In the genomic region with DNA sequence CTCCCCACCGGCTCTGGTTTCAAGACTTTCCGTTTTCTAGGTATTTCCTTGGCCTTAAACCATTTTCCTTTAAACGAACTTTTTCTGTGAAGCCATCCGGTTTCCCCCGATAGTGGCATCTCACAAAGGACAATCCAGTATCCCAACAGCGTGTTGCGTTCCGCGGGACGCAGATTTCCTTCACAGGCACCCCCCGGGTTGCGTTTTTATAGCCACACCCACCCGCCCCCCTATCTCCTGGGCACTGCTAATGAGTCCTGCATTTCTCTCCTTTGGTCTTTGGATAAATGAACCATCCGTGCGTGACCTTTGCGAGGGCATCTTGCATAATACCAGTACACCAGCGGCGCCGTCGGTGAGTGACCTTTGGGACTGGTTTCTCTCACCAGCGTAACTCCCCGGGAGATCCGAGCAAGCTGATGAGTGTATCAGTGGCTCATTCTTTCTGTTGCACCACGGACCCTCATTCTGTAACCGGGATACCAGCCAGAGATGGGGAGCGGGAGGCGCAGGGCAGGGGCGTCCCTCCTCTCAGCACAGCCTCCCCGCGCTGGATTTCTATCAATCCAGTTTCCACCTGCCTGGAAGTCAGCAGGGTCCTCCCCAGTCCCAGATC, we compare ENCODE assay signal across 1 cellular context.
TF ChIP-seq lines count a peak whose summit lies in the region.

No MANE protein-coding gene starts in this region.

TF ChIP-seq in K562, 482 proteins besides CTCF, POLR2A, EP300 and RAD21 (continued from another document and continues in another):
- TF ChIP-seq, protein P1, sequence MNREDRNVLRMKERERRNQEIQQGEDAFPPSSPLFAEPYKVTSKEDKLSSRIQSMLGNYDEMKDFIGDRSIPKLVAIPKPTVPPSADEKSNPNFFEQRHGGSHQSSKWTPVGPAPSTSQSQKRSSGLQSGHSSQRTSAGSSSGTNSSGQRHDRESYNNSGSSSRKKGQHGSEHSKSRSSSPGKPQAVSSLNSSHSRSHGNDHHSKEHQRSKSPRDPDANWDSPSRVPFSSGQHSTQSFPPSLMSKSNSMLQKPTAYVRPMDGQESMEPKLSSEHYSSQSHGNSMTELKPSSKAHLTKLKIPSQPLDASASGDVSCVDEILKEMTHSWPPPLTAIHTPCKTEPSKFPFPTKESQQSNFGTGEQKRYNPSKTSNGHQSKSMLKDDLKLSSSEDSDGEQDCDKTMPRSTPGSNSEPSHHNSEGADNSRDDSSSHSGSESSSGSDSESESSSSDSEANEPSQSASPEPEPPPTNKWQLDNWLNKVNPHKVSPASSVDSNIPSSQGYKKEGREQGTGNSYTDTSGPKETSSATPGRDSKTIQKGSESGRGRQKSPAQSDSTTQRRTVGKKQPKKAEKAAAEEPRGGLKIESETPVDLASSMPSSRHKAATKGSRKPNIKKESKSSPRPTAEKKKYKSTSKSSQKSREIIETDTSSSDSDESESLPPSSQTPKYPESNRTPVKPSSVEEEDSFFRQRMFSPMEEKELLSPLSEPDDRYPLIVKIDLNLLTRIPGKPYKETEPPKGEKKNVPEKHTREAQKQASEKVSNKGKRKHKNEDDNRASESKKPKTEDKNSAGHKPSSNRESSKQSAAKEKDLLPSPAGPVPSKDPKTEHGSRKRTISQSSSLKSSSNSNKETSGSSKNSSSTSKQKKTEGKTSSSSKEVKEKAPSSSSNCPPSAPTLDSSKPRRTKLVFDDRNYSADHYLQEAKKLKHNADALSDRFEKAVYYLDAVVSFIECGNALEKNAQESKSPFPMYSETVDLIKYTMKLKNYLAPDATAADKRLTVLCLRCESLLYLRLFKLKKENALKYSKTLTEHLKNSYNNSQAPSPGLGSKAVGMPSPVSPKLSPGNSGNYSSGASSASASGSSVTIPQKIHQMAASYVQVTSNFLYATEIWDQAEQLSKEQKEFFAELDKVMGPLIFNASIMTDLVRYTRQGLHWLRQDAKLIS (CRISPR knock-in tag; IDR thresholded peaks at IDR 0.05) = no peak
- no peak for TF ChIP-seq BRF2 (IDR thresholded peaks at IDR 0.05; ENCODE audit: borderline replicate concordance, insufficient read depth, insufficient read length)
- no peak for TF ChIP-seq LARP7 (IDR thresholded peaks at IDR 0.05)
- TF ChIP-seq SRF (CRISPR knock-in tag; IDR thresholded peaks at IDR 0.05) = no peak
- TF ChIP-seq NR1H2 (CRISPR knock-in tag; IDR thresholded peaks at IDR 0.05) = no peak
- TF ChIP-seq, protein P2, sequence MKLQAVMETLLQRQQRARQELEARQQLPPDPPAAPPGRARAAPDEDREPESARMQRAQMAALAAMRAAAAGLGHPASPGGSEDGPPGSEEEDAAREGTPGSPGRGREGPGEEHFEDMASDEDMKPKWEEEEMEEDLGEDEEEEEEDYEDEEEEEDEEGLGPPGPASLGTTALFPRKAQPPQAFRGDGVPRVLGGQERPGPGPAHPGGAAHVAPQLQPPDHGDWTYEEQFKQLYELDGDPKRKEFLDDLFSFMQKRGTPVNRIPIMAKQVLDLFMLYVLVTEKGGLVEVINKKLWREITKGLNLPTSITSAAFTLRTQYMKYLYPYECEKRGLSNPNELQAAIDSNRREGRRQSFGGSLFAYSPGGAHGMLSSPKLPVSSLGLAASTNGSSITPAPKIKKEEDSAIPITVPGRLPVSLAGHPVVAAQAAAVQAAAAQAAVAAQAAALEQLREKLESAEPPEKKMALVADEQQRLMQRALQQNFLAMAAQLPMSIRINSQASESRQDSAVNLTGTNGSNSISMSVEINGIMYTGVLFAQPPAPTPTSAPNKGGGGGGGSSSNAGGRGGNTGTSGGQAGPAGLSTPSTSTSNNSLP (IDR thresholded peaks at IDR 0.05; ENCODE audit: borderline replicate concordance, low read depth, low read length) = no peak
- TF ChIP-seq MXD1 (CRISPR knock-in tag; IDR thresholded peaks at IDR 0.05; ENCODE audit: borderline replicate concordance, poor library complexity, severe bottlenecking) = no peak
- TF ChIP-seq U2AF2 (optimal IDR thresholded peaks at IDR 0.05; ENCODE audit: low read depth, low read length) = no peak
- peak; percentile 43; the same call in 1 of the 2 replicates for TF ChIP-seq NKRF (IDR thresholded peaks at IDR 0.05; ENCODE audit: borderline replicate concordance)
- TF ChIP-seq THRA (IDR thresholded peaks at IDR 0.05) = no peak
- no peak for TF ChIP-seq XRCC5 (IDR thresholded peaks at IDR 0.05; ENCODE audit: low read depth, low read length)
- TF ChIP-seq, protein P3, sequence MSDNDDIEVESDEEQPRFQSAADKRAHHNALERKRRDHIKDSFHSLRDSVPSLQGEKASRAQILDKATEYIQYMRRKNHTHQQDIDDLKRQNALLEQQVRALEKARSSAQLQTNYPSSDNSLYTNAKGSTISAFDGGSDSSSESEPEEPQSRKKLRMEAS (CRISPR knock-in tag; IDR thresholded peaks at IDR 0.05) = no peak
- TF ChIP-seq TCF3 (CRISPR knock-in tag; IDR thresholded peaks at IDR 0.05) = no peak
- TF ChIP-seq CBX3 (IDR thresholded peaks at IDR 0.05; ENCODE audit: borderline replicate concordance in 1 of 2, low read length in 2 of 2) = 0 out of 3 replicates have a peak, but pooled peaks of 1 of the 2 experiments have one; percentile 32
- peak in 1 of 2 experiments; percentile 57; a peak in 2 of 4 replicates for TF ChIP-seq HDAC1 (IDR thresholded peaks at IDR 0.05)
- TF ChIP-seq ZNF143 (CRISPR knock-in tag; IDR thresholded peaks at IDR 0.05) = no peak
- TF ChIP-seq POLR2AphosphoS5 (IDR thresholded peaks at IDR 0.05; ENCODE audit: control insufficient read depth, insufficient read depth, low read depth, low read length) = no peak
- no peak for TF ChIP-seq PHF8 (IDR thresholded peaks at IDR 0.05; ENCODE audit: borderline replicate concordance, low read length)
- TF ChIP-seq SUPT5H (IDR thresholded peaks at IDR 0.05) = no peak
- TF ChIP-seq, protein P4, sequence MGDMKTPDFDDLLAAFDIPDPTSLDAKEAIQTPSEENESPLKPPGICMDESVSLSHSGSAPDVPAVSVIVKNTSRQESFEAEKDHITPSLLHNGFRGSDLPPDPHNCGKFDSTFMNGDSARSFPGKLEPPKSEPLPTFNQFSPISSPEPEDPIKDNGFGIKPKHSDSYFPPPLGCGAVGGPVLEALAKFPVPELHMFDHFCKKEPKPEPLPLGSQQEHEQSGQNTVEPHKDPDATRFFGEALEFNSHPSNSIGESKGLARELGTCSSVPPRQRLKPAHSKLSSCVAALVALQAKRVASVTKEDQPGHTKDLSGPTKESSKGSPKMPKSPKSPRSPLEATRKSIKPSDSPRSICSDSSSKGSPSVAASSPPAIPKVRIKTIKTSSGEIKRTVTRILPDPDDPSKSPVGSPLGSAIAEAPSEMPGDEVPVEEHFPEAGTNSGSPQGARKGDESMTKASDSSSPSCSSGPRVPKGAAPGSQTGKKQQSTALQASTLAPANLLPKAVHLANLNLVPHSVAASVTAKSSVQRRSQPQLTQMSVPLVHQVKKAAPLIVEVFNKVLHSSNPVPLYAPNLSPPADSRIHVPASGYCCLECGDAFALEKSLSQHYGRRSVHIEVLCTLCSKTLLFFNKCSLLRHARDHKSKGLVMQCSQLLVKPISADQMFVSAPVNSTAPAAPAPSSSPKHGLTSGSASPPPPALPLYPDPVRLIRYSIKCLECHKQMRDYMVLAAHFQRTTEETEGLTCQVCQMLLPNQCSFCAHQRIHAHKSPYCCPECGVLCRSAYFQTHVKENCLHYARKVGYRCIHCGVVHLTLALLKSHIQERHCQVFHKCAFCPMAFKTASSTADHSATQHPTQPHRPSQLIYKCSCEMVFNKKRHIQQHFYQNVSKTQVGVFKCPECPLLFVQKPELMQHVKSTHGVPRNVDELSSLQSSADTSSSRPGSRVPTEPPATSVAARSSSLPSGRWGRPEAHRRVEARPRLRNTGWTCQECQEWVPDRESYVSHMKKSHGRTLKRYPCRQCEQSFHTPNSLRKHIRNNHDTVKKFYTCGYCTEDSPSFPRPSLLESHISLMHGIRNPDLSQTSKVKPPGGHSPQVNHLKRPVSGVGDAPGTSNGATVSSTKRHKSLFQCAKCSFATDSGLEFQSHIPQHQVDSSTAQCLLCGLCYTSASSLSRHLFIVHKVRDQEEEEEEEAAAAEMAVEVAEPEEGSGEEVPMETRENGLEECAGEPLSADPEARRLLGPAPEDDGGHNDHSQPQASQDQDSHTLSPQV (IDR thresholded peaks at IDR 0.05) = no peak
- no peak for TF ChIP-seq MEF2A (IDR thresholded peaks at IDR 0.05; ENCODE audit: control insufficient read depth, low read depth, low read length)
- TF ChIP-seq MED1 (CRISPR knock-in tag; IDR thresholded peaks at IDR 0.05; ENCODE audit: borderline replicate concordance) = no peak
- TF ChIP-seq, protein P5, sequence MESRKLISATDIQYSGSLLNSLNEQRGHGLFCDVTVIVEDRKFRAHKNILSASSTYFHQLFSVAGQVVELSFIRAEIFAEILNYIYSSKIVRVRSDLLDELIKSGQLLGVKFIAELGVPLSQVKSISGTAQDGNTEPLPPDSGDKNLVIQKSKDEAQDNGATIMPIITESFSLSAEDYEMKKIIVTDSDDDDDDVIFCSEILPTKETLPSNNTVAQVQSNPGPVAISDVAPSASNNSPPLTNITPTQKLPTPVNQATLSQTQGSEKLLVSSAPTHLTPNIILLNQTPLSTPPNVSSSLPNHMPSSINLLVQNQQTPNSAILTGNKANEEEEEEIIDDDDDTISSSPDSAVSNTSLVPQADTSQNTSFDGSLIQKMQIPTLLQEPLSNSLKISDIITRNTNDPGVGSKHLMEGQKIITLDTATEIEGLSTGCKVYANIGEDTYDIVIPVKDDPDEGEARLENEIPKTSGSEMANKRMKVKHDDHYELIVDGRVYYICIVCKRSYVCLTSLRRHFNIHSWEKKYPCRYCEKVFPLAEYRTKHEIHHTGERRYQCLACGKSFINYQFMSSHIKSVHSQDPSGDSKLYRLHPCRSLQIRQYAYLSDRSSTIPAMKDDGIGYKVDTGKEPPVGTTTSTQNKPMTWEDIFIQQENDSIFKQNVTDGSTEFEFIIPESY (CRISPR knock-in tag; IDR thresholded peaks at IDR 0.05) = no peak
- no peak for TF ChIP-seq BRD9 (IDR thresholded peaks at IDR 0.05; ENCODE audit: low read depth, partially characterized antibody)
- TF ChIP-seq RBM15 (IDR thresholded peaks at IDR 0.05; ENCODE audit: insufficient read depth, low read length) = no peak
- TF ChIP-seq MITF (IDR thresholded peaks at IDR 0.05) = no peak
- no peak for TF ChIP-seq IRF9 (tag; IDR thresholded peaks at IDR 0.05)
